23 cellular contexts compared by ENCODE assay signal in genomic region chr7:18760046-18760445, GRCh38.
"Had no signal": no experiment of that assay in that cellular context is flagged by ENCODE, and none has a peak within 500 bp of the region (broad histone marks: within the 10 kb centered on the region; RNA-seq: fewer than 3 reads in every experiment).

No MANE protein-coding gene starts in this region.

- H3K27me3 ChIP-seq: dorsolateral prefrontal cortex, foreskin keratinocyte, gastroesophageal sphincter, heart right ventricle, pancreas, tibial nerve, upper lobe of left lung had no signal

- H3K4me1 ChIP-seq: foreskin keratinocyte, heart right ventricle, pancreas, upper lobe of left lung had no signal

- H3K36me3 ChIP-seq: gastroesophageal sphincter, heart right ventricle, pancreas, thoracic aorta, tibial nerve, upper lobe of left lung had no signal

- H3K9me3 Mint-ChIP-seq: memory B cell; natural killer cell; stimulated activated effector memory CD8-positive, alpha-beta T cell treated with anti-CD3 and anti-CD28 coated beads, Interleukin-12 subunit alpha, Interleukin-12 subunit beta, amount 100 ng/mL, for 72 hours had no signal

- DNase-seq: dorsolateral prefrontal cortex; effector CD4-positive, alpha-beta T cell; foreskin keratinocyte; heart right ventricle; kidney; natural killer cell; occipital lobe; pancreas; retina; stimulated activated CD4-positive, alpha-beta T cell treated with anti-CD3 and anti-CD28 coated beads, Interleukin-2, amount 100 ng/mL, for 24 hours; stimulated activated CD4-positive, alpha-beta T cell treated with anti-CD3 and anti-CD28 coated beads, Interleukin-4, amount 100 ng/mL, for 24 hours; stimulated activated naive CD8-positive, alpha-beta T cell treated with anti-CD3 and anti-CD28 coated beads, Interleukin-15, Interleukin-2, amounts not matched to agents 100 U/mL and 50 U/mL, for 24 hours; upper lobe of left lung had no signal

- FAIRE-seq: colon, kidney, pancreas, urothelium cell line had no signal

- H3K27ac Mint-ChIP-seq: memory B cell; natural killer cell; stimulated activated effector memory CD8-positive, alpha-beta T cell treated with anti-CD3 and anti-CD28 coated beads, Interleukin-12 subunit alpha, Interleukin-12 subunit beta, amount 100 ng/mL, for 72 hours had no signal

- H3K4me1 Mint-ChIP-seq: memory B cell; natural killer cell; stimulated activated effector memory CD8-positive, alpha-beta T cell treated with anti-CD3 and anti-CD28 coated beads, Interleukin-12 subunit alpha, Interleukin-12 subunit beta, amount 100 ng/mL, for 72 hours had no signal

- ATAC-seq: foreskin keratinocyte; gastroesophageal sphincter; heart right ventricle; left lobe of liver; natural killer cell; pancreas; sciatic nerve; stimulated activated effector memory CD8-positive, alpha-beta T cell treated with anti-CD3 and anti-CD28 coated beads, Interleukin-12 subunit alpha, Interleukin-12 subunit beta, amount 100 ng/mL, for 72 hours; stimulated activated naive CD8-positive, alpha-beta T cell treated with anti-CD3 and anti-CD28 coated beads, Interleukin-15, Interleukin-2, amounts not matched to agents 100 U/mL and 50 U/mL, for 24 hours had no signal

- H3K9me3 ChIP-seq: gastroesophageal sphincter, heart right ventricle, pancreas, thoracic aorta, tibial nerve, upper lobe of left lung had no signal

- H3K36me3 Mint-ChIP-seq: natural killer cell; stimulated activated effector memory CD8-positive, alpha-beta T cell treated with anti-CD3 and anti-CD28 coated beads, Interleukin-12 subunit alpha, Interleukin-12 subunit beta, amount 100 ng/mL, for 72 hours had no signal

- H3K27ac ChIP-seq: dorsolateral prefrontal cortex, foreskin keratinocyte, gastroesophageal sphincter, heart right ventricle, pancreas, thoracic aorta, tibial nerve, upper lobe of left lung had no signal

- H3K4me3 Mint-ChIP-seq: memory B cell; natural killer cell; stimulated activated effector memory CD8-positive, alpha-beta T cell treated with anti-CD3 and anti-CD28 coated beads, Interleukin-12 subunit alpha, Interleukin-12 subunit beta, amount 100 ng/mL, for 72 hours had no signal

- H3K4me3 ChIP-seq: dorsolateral prefrontal cortex, gastroesophageal sphincter, heart right ventricle, lung, pancreas, thoracic aorta, tibial nerve, upper lobe of left lung had no signal

- H3K27me3 Mint-ChIP-seq: memory B cell had no signal
